2 cellular contexts compared by ENCODE assay signal in the genomic region with DNA sequence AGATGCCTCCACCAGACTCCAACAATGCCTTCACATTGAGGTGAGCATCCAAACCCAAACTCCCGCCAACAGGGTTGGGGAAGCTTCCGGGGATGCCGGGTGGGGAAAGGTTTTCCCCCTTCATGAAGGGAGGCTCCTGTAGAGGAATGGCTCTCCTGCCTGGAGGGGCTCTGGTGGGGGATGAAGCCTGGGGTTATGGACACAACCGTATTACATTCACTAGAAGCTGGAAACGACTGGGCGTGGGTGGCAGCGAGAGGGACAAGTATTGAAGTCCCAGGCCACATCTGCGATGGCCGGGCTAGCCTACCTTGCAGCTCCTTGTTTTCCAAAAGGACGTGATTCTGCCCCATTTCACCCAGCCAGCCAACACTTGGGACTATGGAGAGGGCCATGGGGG.
TF ChIP-seq lines count a peak whose summit lies in the region.

No MANE protein-coding gene starts in this region.

TF ChIP-seq in IMR-90, 13 proteins besides CTCF, POLR2A, EP300 and RAD21 (continued from another document):
- TF ChIP-seq, protein P1, sequence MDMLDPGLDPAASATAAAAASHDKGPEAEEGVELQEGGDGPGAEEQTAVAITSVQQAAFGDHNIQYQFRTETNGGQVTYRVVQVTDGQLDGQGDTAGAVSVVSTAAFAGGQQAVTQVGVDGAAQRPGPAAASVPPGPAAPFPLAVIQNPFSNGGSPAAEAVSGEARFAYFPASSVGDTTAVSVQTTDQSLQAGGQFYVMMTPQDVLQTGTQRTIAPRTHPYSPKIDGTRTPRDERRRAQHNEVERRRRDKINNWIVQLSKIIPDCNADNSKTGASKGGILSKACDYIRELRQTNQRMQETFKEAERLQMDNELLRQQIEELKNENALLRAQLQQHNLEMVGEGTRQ (IDR thresholded peaks at IDR 0.05; ENCODE audit: low read depth, low read length), result no peak
- TF ChIP-seq CEBPB (IDR thresholded peaks at IDR 0.05; ENCODE audit: low read depth, low read length) (no peak), CHD1 (IDR thresholded peaks at IDR 0.05; ENCODE audit: low read depth, low read length) (no peak), MXI1 (IDR thresholded peaks at IDR 0.05; ENCODE audit: borderline replicate concordance, low read depth, low read length) (no peak), NFE2L2 (IDR thresholded peaks at IDR 0.05; ENCODE audit: low read depth, low read length) (no peak), RCOR1 (IDR thresholded peaks at IDR 0.05; ENCODE audit: insufficient replicate concordance, low read length) (no peak), RFX5 (IDR thresholded peaks at IDR 0.05; ENCODE audit: low read depth, low read length) (no peak), FOS (IDR thresholded peaks at IDR 0.05; ENCODE audit: low read depth, low read length) (no peak), SMC3 (IDR thresholded peaks at IDR 0.05; ENCODE audit: low read depth, low read length) (no peak), MAZ (IDR thresholded peaks at IDR 0.05; ENCODE audit: borderline replicate concordance, low read depth, low read length) (no peak), MAFK (IDR thresholded peaks at IDR 0.05; ENCODE audit: low read depth, low read length) (no peak)
- TF ChIP-seq, protein P2, sequence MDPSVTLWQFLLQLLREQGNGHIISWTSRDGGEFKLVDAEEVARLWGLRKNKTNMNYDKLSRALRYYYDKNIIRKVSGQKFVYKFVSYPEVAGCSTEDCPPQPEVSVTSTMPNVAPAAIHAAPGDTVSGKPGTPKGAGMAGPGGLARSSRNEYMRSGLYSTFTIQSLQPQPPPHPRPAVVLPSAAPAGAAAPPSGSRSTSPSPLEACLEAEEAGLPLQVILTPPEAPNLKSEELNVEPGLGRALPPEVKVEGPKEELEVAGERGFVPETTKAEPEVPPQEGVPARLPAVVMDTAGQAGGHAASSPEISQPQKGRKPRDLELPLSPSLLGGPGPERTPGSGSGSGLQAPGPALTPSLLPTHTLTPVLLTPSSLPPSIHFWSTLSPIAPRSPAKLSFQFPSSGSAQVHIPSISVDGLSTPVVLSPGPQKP (IDR thresholded peaks at IDR 0.05; ENCODE audit: borderline replicate concordance, low read depth, low read length), result no peak

TF ChIP-seq in SK-N-SH, 30 proteins besides CTCF, POLR2A, EP300 and RAD21 (continued from another document):
- TF ChIP-seq, protein P3, sequence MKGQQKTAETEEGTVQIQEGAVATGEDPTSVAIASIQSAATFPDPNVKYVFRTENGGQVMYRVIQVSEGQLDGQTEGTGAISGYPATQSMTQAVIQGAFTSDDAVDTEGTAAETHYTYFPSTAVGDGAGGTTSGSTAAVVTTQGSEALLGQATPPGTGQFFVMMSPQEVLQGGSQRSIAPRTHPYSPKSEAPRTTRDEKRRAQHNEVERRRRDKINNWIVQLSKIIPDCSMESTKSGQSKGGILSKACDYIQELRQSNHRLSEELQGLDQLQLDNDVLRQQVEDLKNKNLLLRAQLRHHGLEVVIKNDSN (IDR thresholded peaks at IDR 0.05; ENCODE audit: borderline replicate concordance, low read depth), result no peak
- TF ChIP-seq TEAD4 (IDR thresholded peaks at IDR 0.05; ENCODE audit: borderline replicate concordance, insufficient read depth) (no peak), YY1 (IDR thresholded peaks at IDR 0.05; ENCODE audit: low read depth) (no peak), NFIC (IDR thresholded peaks at IDR 0.05; ENCODE audit: borderline replicate concordance) (no peak), RCOR1 (IDR thresholded peaks at IDR 0.05; ENCODE audit: low read length) (no peak), MXI1 (IDR thresholded peaks at IDR 0.05; ENCODE audit: low read depth, low read length) (no peak), FOXJ3 (CRISPR knock-in tag; IDR thresholded peaks at IDR 0.05) (no peak)
- TF ChIP-seq, protein P4, sequence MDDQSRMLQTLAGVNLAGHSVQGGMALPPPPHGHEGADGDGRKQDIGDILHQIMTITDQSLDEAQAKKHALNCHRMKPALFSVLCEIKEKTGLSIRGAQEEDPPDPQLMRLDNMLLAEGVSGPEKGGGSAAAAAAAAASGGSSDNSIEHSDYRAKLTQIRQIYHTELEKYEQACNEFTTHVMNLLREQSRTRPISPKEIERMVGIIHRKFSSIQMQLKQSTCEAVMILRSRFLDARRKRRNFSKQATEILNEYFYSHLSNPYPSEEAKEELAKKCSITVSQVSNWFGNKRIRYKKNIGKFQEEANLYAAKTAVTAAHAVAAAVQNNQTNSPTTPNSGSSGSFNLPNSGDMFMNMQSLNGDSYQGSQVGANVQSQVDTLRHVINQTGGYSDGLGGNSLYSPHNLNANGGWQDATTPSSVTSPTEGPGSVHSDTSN (IDR thresholded peaks at IDR 0.05), result no peak
- TF ChIP-seq, protein P5, sequence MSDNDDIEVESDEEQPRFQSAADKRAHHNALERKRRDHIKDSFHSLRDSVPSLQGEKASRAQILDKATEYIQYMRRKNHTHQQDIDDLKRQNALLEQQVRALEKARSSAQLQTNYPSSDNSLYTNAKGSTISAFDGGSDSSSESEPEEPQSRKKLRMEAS (IDR thresholded peaks at IDR 0.05; ENCODE audit: low read depth), result no peak
